9 cellular contexts compared by ENCODE assay signal in the genomic region with DNA sequence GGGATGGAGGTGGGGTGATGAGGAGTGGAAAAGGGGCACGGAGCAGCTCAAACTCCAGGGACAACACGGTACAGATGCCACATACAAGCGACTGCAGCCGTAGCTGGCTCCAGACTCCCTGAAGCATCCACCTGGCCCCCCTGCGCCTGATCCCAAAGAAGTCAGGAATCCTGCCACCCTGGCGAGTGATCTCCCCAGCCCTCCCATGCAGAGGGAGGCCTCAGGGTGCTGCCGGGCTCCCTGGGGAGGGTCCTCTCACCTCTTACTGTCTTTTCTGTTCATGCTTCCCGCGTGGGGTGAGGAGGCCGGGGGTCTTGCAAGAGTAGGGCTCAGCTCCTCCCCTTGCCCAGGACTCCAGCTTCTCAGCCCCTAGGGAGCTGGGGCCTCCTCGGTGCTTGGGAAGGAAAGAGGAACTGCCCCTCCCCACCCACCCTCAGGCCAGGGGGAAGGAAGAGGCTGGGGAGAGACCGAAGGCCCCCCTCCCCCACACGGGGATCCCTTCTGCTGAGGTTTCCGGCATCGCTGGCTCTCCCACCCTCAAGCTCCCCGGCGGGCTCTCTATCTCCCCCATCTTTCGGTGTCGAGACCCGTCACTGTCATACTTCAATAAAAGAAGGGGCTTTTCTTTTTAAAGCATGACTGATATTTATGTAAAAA. TPM values are rescaled to one million over a fixed set of nuclear protein-coding genes. Genes with fewer than 3 reads are reported as not detected.
DNase-seq lines count a peak whose midpoint lies in the region; ATAC-seq and TF ChIP-seq lines count a peak whose summit lies in the region.
"Had no signal": no experiment of that assay in that cellular context is flagged by ENCODE, and none has a peak within 500 bp of the region (broad histone marks: within the 10 kb centered on the region; RNA-seq: fewer than 3 reads in every experiment).

A gene with protein sequence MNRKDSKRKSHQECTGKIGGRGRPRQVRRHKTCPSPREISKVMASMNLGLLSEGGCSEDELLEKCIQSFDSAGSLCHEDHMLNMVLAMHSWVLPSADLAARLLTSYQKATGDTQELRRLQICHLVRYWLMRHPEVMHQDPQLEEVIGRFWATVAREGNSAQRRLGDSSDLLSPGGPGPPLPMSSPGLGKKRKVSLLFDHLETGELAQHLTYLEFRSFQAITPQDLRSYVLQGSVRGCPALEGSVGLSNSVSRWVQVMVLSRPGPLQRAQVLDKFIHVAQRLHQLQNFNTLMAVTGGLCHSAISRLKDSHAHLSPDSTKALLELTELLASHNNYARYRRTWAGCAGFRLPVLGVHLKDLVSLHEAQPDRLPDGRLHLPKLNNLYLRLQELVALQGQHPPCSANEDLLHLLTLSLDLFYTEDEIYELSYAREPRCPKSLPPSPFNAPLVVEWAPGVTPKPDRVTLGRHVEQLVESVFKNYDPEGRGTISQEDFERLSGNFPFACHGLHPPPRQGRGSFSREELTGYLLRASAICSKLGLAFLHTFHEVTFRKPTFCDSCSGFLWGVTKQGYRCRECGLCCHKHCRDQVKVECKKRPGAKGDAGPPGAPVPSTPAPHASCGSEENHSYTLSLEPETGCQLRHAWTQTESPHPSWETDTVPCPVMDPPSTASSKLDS (minus strand): TSS at position 410 of the 657 bp plus-strand sequence. CDS start 128 bp downstream, at position 282.

- DNase-seq in GM13977 (ENCODE audit: low spot score) (peak; percentile 68), T-helper 22 cell (ENCODE audit: low read depth) (peak; percentile 39), Right ventricle myocardium superior (peak; percentile 72), RWPE1 (ENCODE audit: low spot score) (no peak)
- DNase-seq in stimulated activated CD4-positive, alpha-beta T cell treated with anti-CD3 and anti-CD28 coated beads, Interleukin-1b, Interleukin-23, amount 100 ng/mL, for 48 hours = peak; percentile 65

- no peak within 1 kb of the TSS for H3K27ac ChIP-seq in RWPE1

- intact Hi-C loops in Right ventricle myocardium superior (cut with DNase I) = no loop called here

- TF ChIP-seq CTCF in GM13977 (IDR thresholded peaks at IDR 0.05; ENCODE audit: extremely low read depth, insufficient read depth, missing control alignments) (no peak), RWPE1 (conservative IDR thresholded peaks at IDR 0.05; ENCODE audit: low read depth) (no peak)

- POLR2A ChIA-PET in RWPE1 (lab: Yijun Ruan, JAX; ENCODE audit: low non-redundant PET) = no interaction called here

- in situ Hi-C loops in GM13977 (cut with MboI; ENCODE audit: low pct_unique_long_range_greater_than_20kb, low sequenced_read_pairs, unreplicated experiment) = no loop called here

- CTCF ChIA-PET in RWPE1 (lab: Yijun Ruan, JAX) = interaction anchor here (0.9 kb wide), 1 partner anchor 536 kb away, joined by 5 read pairs; no protein-coding TSS in a partner anchor

- ATAC-seq in Right ventricle myocardium superior (ENCODE audit: poor library complexity) = peak; percentile 74
- no peak for ATAC-seq in GM19023 (IDR thresholded peaks at IDR 0.05; ENCODE audit: unreplicated experiment)
- ATAC-seq in GM19455 (IDR thresholded peaks at IDR 0.05; ENCODE audit: unreplicated experiment) = no peak
- ATAC-seq in GM19395 (IDR thresholded peaks at IDR 0.05; ENCODE audit: unreplicated experiment) = no peak

RNA-seq across cellular contexts. Expression of the gene that starts here (rescaled TPM):
- 1.8 TPM for total RNA-seq in Right ventricle myocardium superior
- total RNA-seq: NCI-H460 had no signal
